ENCODE assay signal across 24 cellular contexts in the genomic region with DNA sequence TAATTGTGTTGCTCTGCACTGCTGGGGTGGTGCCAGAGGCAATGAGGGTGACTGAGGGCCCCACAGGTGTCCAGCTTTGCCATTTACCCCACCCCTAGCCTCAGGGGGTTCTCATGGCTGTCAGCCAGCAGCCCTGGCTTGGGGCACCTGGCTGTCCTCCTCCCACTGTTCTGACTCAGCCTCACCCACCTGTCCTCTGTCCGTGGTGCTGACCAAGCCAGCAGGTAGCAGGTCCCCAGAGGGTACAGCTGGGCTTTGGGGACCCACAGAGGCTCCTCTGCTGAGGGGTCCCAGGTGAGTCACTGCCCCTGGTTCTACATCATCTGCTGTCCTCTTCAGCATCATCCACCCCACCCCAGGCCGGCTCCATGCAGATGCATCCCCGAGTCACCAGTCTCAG. TPM values are rescaled to one million over a fixed set of nuclear protein-coding genes. Genes with fewer than 3 reads are reported as not detected.
"Had no signal": no experiment of that assay in that cellular context is flagged by ENCODE, and none has a peak within 500 bp of the region (broad histone marks: within the 10 kb centered on the region; RNA-seq: fewer than 3 reads in every experiment).

No MANE protein-coding gene starts in this region.

- H3K4me1 Mint-ChIP-seq: activated B cell treated with CpG ODN at 0.5 μM for 24 hours; activated CD4-positive, alpha-beta T cell treated with anti-CD3 and anti-CD28 coated beads, Interleukin-2, amount 10 ng/mL, durations not matched to agents 24 days and 14 days; activated naive CD8-positive, alpha-beta T cell treated with anti-CD3 and anti-CD28 coated beads, Interleukin-2, amount 50 U/mL, for 24 hours had no signal

- H3K27me3 Mint-ChIP-seq: activated B cell treated with CpG ODN at 0.5 μM for 24 hours; activated CD4-positive, alpha-beta T cell treated with anti-CD3 and anti-CD28 coated beads, Interleukin-2, amount 10 ng/mL, durations not matched to agents 24 days and 14 days; activated naive CD8-positive, alpha-beta T cell treated with anti-CD3 and anti-CD28 coated beads, Interleukin-2, amount 50 U/mL, for 24 hours had no signal

- H3K27me3 ChIP-seq: ascending aorta, body of pancreas had no signal

- DNase-seq: activated B cell treated with CpG ODN at 0.5 μM for 24 hours; activated CD4-positive, alpha-beta T cell treated with anti-CD3 and anti-CD28 coated beads for 1 hour; activated CD4-positive, alpha-beta T cell treated with anti-CD3 and anti-CD28 coated beads, Interleukin-2, amount 10 ng/mL, durations not matched to agents 24 days and 14 days; activated CD4-positive, alpha-beta T cell treated with anti-CD3 and anti-CD28 coated beads, Interleukin-2, amount 50 U/mL, for 48 hours; activated effector memory CD4-positive, alpha-beta T cell treated with anti-CD3 and anti-CD28 coated beads, Interleukin-2, amount 50 U/mL, for 16 hours; activated naive CD4-positive, alpha-beta T cell treated with Interleukin-2 at 50 U/mL for 16 hours; activated naive CD8-positive, alpha-beta T cell treated with anti-CD3 and anti-CD28 coated beads, Interleukin-2, amount 50 U/mL, for 24 hours; activated T-cell treated with anti-CD3 and anti-CD28 coated beads, Interleukin-2, amount 50 U/mL, for 4 hours; amniotic stem cell; body of pancreas; Kasumi-1; KBM-7; NCI-H1105 treated with DMSO at 0.1 percent for 48 hours; NCI-H1436 treated with DMSO at 0.1 percent for 48 hours; NCI-H187; NCI-H2081; NCI-H524; PC-3; SHP77 treated with DMSO at 0.1 percent for 48 hours had no signal

- H3K9me3 ChIP-seq: ascending aorta, body of pancreas had no signal

- H3K36me3 ChIP-seq: ascending aorta had no signal

- H3K4me1 ChIP-seq: ascending aorta, body of pancreas had no signal

- H3K27ac Mint-ChIP-seq: activated B cell treated with CpG ODN at 0.5 μM for 24 hours; activated CD4-positive, alpha-beta T cell treated with anti-CD3 and anti-CD28 coated beads, Interleukin-2, amount 10 ng/mL, durations not matched to agents 24 days and 14 days; activated naive CD4-positive, alpha-beta T cell treated with anti-CD3 and anti-CD28 coated beads, Interleukin-2, amount 50 U/mL, for 72 hours; activated naive CD8-positive, alpha-beta T cell treated with anti-CD3 and anti-CD28 coated beads, Interleukin-2, amount 50 U/mL, for 24 hours; T-helper 1 cell treated with Interleukin-12 subunit alpha and Interleukin-12 subunit beta and Interleukin-4 antibody, amounts not matched to agents 30 μg/mL and 1 μg/mL, for 36 hours had no signal

- ATAC-seq: activated naive CD4-positive, alpha-beta T cell treated with anti-CD3 and anti-CD28 coated beads, Interleukin-2, amount 50 U/mL, for 72 hours; body of pancreas; PC-3 had no signal

- H3K4me3 Mint-ChIP-seq: activated B cell treated with CpG ODN at 0.5 μM for 24 hours; activated CD4-positive, alpha-beta T cell treated with anti-CD3 and anti-CD28 coated beads, Interleukin-2, amount 10 ng/mL, durations not matched to agents 24 days and 14 days; activated naive CD8-positive, alpha-beta T cell treated with anti-CD3 and anti-CD28 coated beads, Interleukin-2, amount 50 U/mL, for 24 hours; activated T-cell treated with anti-CD3 and anti-CD28 coated beads, Interleukin-2, amount 50 U/mL, for 4 hours; T-helper 1 cell treated with Interleukin-12 subunit alpha and Interleukin-12 subunit beta and Interleukin-4 antibody, amounts not matched to agents 30 μg/mL and 1 μg/mL, for 36 hours had no signal

- H3K4me3 ChIP-seq: ascending aorta, body of pancreas had no signal

- H3K27ac ChIP-seq: ascending aorta, body of pancreas had no signal

RNA-seq across cellular contexts. Expression of gene ZNF716, which starts 32.2 kb away (rescaled TPM):
- total RNA-seq: activated B cell treated with CpG ODN at 0.5 μM for 24 hours; activated CD4-positive, alpha-beta T cell treated with anti-CD3 and anti-CD28 coated beads, Interleukin-2, amount 10 ng/mL, durations not matched to agents 24 days and 14 days; activated naive CD4-positive, alpha-beta T cell treated with anti-CD3 and anti-CD28 coated beads, Interleukin-2, amount 50 U/mL, for 72 hours; activated T-cell treated with anti-CD3 and anti-CD28 coated beads, Interleukin-2, amount 50 U/mL, for 4 hours; ascending aorta; body of pancreas; bronchial epithelial cell; PC-3; SK-MEL-5 had no signal
